In the genomic region with DNA sequence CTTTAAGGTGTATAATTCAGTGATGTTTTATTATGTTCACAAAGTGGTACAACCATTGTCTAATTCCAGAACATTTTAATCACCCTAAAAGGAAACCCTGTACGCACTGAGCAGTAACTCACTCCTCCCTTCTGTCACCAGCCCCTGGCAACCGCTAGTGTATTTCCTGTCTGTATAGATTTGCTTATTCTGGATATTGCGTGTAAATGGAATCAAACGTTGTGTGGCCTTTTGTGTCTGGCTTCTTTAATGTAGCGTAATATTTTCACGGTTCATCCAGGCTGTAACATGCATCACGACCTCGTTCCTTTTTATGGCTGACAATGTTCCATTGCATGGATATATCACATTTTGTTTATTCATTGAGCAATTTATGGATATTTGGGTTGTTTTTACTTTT, we compare ENCODE assay signal across 26 cellular contexts.
"Had no signal": no experiment of that assay in that cellular context is flagged by ENCODE, and none has a peak within 500 bp of the region (broad histone marks: within the 10 kb centered on the region; RNA-seq: fewer than 3 reads in every experiment).

No MANE protein-coding gene starts in this region.

- H3K27ac ChIP-seq: coronary artery, dorsolateral prefrontal cortex, epithelial cell of prostate, esophagus muscularis mucosa, esophagus squamous epithelium, foreskin keratinocyte, gastrocnemius medialis, gastroesophageal sphincter, heart left ventricle, heart right ventricle, hepatocyte had no signal

- H3K9me3 ChIP-seq: gastrocnemius medialis had no signal

- H3K4me1 Mint-ChIP-seq: endodermal cell had no signal

- H3K4me3 ChIP-seq: coronary artery, dorsolateral prefrontal cortex, esophagus muscularis mucosa, esophagus squamous epithelium, gastrocnemius medialis, gastroesophageal sphincter, heart left ventricle, heart right ventricle, hepatocyte had no signal

- H3K27ac Mint-ChIP-seq: dendritic cell treated with granulocyte-macrophage colony-stimulating factor and Interleukin-4, amounts not matched to agents 40 ng/mL and 50 ng/mL, for 4 days; effector memory CD8-positive, alpha-beta T cell; endodermal cell had no signal

- H3K4me1 ChIP-seq: esophagus muscularis mucosa, esophagus squamous epithelium, foreskin keratinocyte, gastrocnemius medialis, gastroesophageal sphincter, heart left ventricle, heart right ventricle had no signal

- FAIRE-seq: colon, endometrium, frontal cortex had no signal

- DNase-seq: cortex of kidney; dermis blood vessel endothelial cell; dorsolateral prefrontal cortex; effector CD4-positive, alpha-beta T cell; effector CD8-positive, alpha-beta T cell; effector memory CD4-positive, alpha-beta T cell; effector memory CD8-positive, alpha-beta T cell; endodermal cell; erythroblast; esophagus squamous epithelium; foreskin fibroblast; foreskin keratinocyte; gastrocnemius medialis; glutamatergic neuron; heart left ventricle; heart right ventricle; hippocampal formation had no signal

- H3K4me3 Mint-ChIP-seq: dendritic cell treated with granulocyte-macrophage colony-stimulating factor and Interleukin-4, amounts not matched to agents 40 ng/mL and 50 ng/mL, for 4 days; effector memory CD8-positive, alpha-beta T cell; endodermal cell had no signal
